In genomic region chr6:136563386-136564152, GRCh38 we compare ENCODE assay signal across 20 cellular contexts. TPM values are rescaled to one million over a fixed set of nuclear protein-coding genes. Genes with fewer than 3 reads are reported as not detected.
A peak's percentile ranks its signal among the peaks of the same experiment; 100 is the strongest.
DNase-seq lines count a peak whose midpoint lies in the region; ATAC-seq and TF ChIP-seq lines count a peak whose summit lies in the region.
"Had no signal": no experiment of that assay in that cellular context is flagged by ENCODE, and none has a peak within 500 bp of the region (broad histone marks: within the 10 kb centered on the region; RNA-seq: fewer than 3 reads in every experiment).

No MANE protein-coding gene starts in this region.

- H3K9me3 Mint-ChIP-seq in stimulated activated effector memory CD8-positive, alpha-beta T cell treated with anti-CD3 and anti-CD28 coated beads, Interleukin-12 subunit alpha, Interleukin-12 subunit beta, amount 100 ng/mL, for 72 hours = no peaks in the 10 kb centered on the region
- H3K9me3 Mint-ChIP-seq: activated naive CD4-positive, alpha-beta T cell treated with anti-CD3 and anti-CD28 coated beads, Interleukin-2, amount 50 U/mL, for 24 hours; brain; stimulated activated naive CD8-positive, alpha-beta T cell treated with anti-CD3 and anti-CD28 coated beads, Interleukin-15, Interleukin-2, amounts not matched to agents 100 ng/mL and 50 ng/mL, for 24 hours had no signal

- H3K9me3 ChIP-seq in MM.1S (replicated peaks; ENCODE audit: insufficient read depth, low read length) = no peaks in the 10 kb centered on the region
- no peaks in the 10 kb centered on the region for H3K9me3 ChIP-seq in adrenal gland (replicated peaks in 1 of 3)
- H3K9me3 ChIP-seq in SJCRH30 (replicated peaks) = no peaks in the 10 kb centered on the region
- H3K9me3 ChIP-seq: BE2C, upper lobe of left lung had no signal

- H3K9me2 ChIP-seq in MM.1S (replicated peaks; ENCODE audit: insufficient read depth, low read length) = no peaks in the 10 kb centered on the region

- H3K27ac Mint-ChIP-seq in stimulated activated effector memory CD8-positive, alpha-beta T cell treated with anti-CD3 and anti-CD28 coated beads, Interleukin-12 subunit alpha, Interleukin-12 subunit beta, amount 100 ng/mL, for 72 hours = peak overlapping the region; percentile 78
- H3K27ac Mint-ChIP-seq: stimulated activated naive CD8-positive, alpha-beta T cell treated with anti-CD3 and anti-CD28 coated beads, Interleukin-15, Interleukin-2, amounts not matched to agents 100 ng/mL and 50 ng/mL, for 24 hours had no signal

- peak; percentile 14 for DNase-seq in NK-92 treated with Interleukin-12 subunit alpha and Interleukin-12 subunit beta, amount 100 ng/mL, for 24 hours (lab: John Stamatoyannopoulos, UW)
- DNase-seq in NK-92 (lab: John Stamatoyannopoulos, UW; ENCODE audit: unreplicated experiment) = no peak
- DNase-seq in MM.1S = no peak
- DNase-seq in caudate nucleus (lab: John Stamatoyannopoulos, UW) = no peak
- DNase-seq in stimulated activated effector memory CD8-positive, alpha-beta T cell treated with anti-CD3 and anti-CD28 coated beads, Interleukin-12 subunit alpha, Interleukin-12 subunit beta, amount 100 ng/mL, for 72 hours (ENCODE audit: low spot score in 2 of 2) = no peak
- DNase-seq in adrenal gland = no peak
- no peak for DNase-seq in SJCRH30
- DNase-seq: activated CD4-positive, CD25-positive, alpha-beta regulatory T cell; activated T-cell treated with anti-CD3 and anti-CD28 coated beads, Interleukin-2, amount 50 U/mL, for 48 hours; BE2C; left ventricle myocardium superior; MV-4-11; NCI-H1694; stimulated activated CD4-positive, alpha-beta T cell treated with anti-CD3 and anti-CD28 coated beads, Interleukin-4, amount 100 ng/mL, for 1 hour; upper lobe of left lung had no signal

- H3K27ac ChIP-seq in MM.1S (ENCODE audit: low read length) (no peak overlapping the region), caudate nucleus (ENCODE audit: low read depth, low read length) (peak overlapping the region; percentile 72), adrenal gland (no peak overlapping the region), SJCRH30 (no peak overlapping the region)
- H3K27ac ChIP-seq: upper lobe of left lung had no signal

- TF ChIP-seq CTCF in MM.1S (IDR thresholded peaks at IDR 0.05; ENCODE audit: low read length) = no peak
- no peak for TF ChIP-seq CTCF in adrenal gland (IDR thresholded peaks at IDR 0.05)

- H3K4me1 ChIP-seq in MM.1S (ENCODE audit: low read length) = peaks cover 18% of the 10 kb centered on the region
- peaks cover 10 to 42% of the 10 kb centered on the region in 2 donors for H3K4me1 ChIP-seq in adrenal gland (replicated peaks in 1 of 2)
- no peaks in the 10 kb centered on the region for H3K4me1 ChIP-seq in SJCRH30
- H3K4me1 ChIP-seq: upper lobe of left lung had no signal

- H3K36me3 ChIP-seq in MM.1S (replicated peaks; ENCODE audit: insufficient read depth, low read length) = 0 out of 2 replicates have a peak, but pooled peaks cover 4% of the 10 kb centered on the region
- peaks cover 0 to 63% of the 10 kb centered on the region in 2 donors for H3K36me3 ChIP-seq in adrenal gland (replicated peaks in 1 of 2)
- H3K36me3 ChIP-seq in SJCRH30 = peaks cover 11% of the 10 kb centered on the region
- H3K36me3 ChIP-seq: BE2C had no signal

- no peak overlapping the region for H2AFZ ChIP-seq in MM.1S (ENCODE audit: low read length)

- H3K4me3 Mint-ChIP-seq in stimulated activated effector memory CD8-positive, alpha-beta T cell treated with anti-CD3 and anti-CD28 coated beads, Interleukin-12 subunit alpha, Interleukin-12 subunit beta, amount 100 ng/mL, for 72 hours = no peak overlapping the region
- H3K4me3 Mint-ChIP-seq: activated naive CD4-positive, alpha-beta T cell treated with anti-CD3 and anti-CD28 coated beads, Interleukin-2, amount 50 U/mL, for 24 hours; brain; stimulated activated naive CD8-positive, alpha-beta T cell treated with anti-CD3 and anti-CD28 coated beads, Interleukin-15, Interleukin-2, amounts not matched to agents 100 ng/mL and 50 ng/mL, for 24 hours had no signal

- WGBS in adrenal gland, 4 donors = 72 to 83% (median 75%) methylated on average over 6 of the region's 6 CpGs

- H4K20me1 ChIP-seq in MM.1S (ENCODE audit: insufficient read depth, low read length) = no peaks in the 10 kb centered on the region

- H3F3A ChIP-seq in MM.1S (ENCODE audit: insufficient read depth, low read length) = peaks cover 8% of the 10 kb centered on the region

- H3K36me3 Mint-ChIP-seq in stimulated activated effector memory CD8-positive, alpha-beta T cell treated with anti-CD3 and anti-CD28 coated beads, Interleukin-12 subunit alpha, Interleukin-12 subunit beta, amount 100 ng/mL, for 72 hours = peaks cover 60% of the 10 kb centered on the region
- H3K36me3 Mint-ChIP-seq: brain had no signal

- intact Hi-C loops in adrenal gland (cut with DNase I) = loop anchor here in 1 of 2 donors (10.0 kb wide), 1 partner anchor 299 kb away; no protein-coding TSS in a partner anchor

- H3K27me3 ChIP-seq in MM.1S (replicated peaks; ENCODE audit: insufficient read depth, low read length) (no peaks in the 10 kb centered on the region), adrenal gland (no peaks in the 10 kb centered on the region), SJCRH30 (no peaks in the 10 kb centered on the region)
- H3K27me3 ChIP-seq: BE2C, upper lobe of left lung had no signal

- TF ChIP-seq POLR2A in adrenal gland (IDR thresholded peaks at IDR 0.05) = no peak

- peaks cover 8% of the 10 kb centered on the region for H3K4me1 Mint-ChIP-seq in stimulated activated effector memory CD8-positive, alpha-beta T cell treated with anti-CD3 and anti-CD28 coated beads, Interleukin-12 subunit alpha, Interleukin-12 subunit beta, amount 100 ng/mL, for 72 hours
- H3K4me1 Mint-ChIP-seq: activated naive CD4-positive, alpha-beta T cell treated with anti-CD3 and anti-CD28 coated beads, Interleukin-2, amount 50 U/mL, for 24 hours; brain had no signal

- H3K79me2 ChIP-seq in MM.1S (ENCODE audit: low read length) = no peaks in the 10 kb centered on the region

- no peak overlapping the region for H3K4me3 ChIP-seq in MM.1S (ENCODE audit: low read length)
- no peak overlapping the region for H3K4me3 ChIP-seq in adrenal gland
- H3K4me3 ChIP-seq in SJCRH30 = no peak overlapping the region
- H3K4me3 ChIP-seq: upper lobe of left lung had no signal

- ATAC-seq in stimulated activated effector memory CD8-positive, alpha-beta T cell treated with anti-CD3 and anti-CD28 coated beads, Interleukin-12 subunit alpha, Interleukin-12 subunit beta, amount 100 ng/mL, for 72 hours = no peak
- no peak for ATAC-seq in GM19455 (IDR thresholded peaks at IDR 0.05; ENCODE audit: unreplicated experiment)
- ATAC-seq: left ventricle myocardium superior had no signal

- peak overlapping the region; percentile 25; the same call in 1 of the 2 replicates for H3K4me2 ChIP-seq in MM.1S (ENCODE audit: low read depth, low read length)

- H3K9ac ChIP-seq in MM.1S (ENCODE audit: low read length) = no peak overlapping the region

RNA-seq across cellular contexts. Expression of gene MAP7, which starts 13.3 kb away (rescaled TPM):
- 10 to 100 TPM in 7 of 8 donors, 1 to 10 TPM in 1; 9.8 to 26.4 (median 11.9) TPM for total RNA-seq in adrenal gland
- 10 to 100 TPM in 1 of 3 donors, 1 to 10 TPM in 2; 4.7 to 31.6 (median 9.1) TPM for polyA plus RNA-seq in adrenal gland
- 0.06 and 0.13 TPM in 2 replicates for total RNA-seq in SJCRH30 (2014; rRNA removed; shearing (Covaris generic))
- total RNA-seq: G401 had no signal
